ENCODE assay signal across 1 cellular context in the genomic region with DNA sequence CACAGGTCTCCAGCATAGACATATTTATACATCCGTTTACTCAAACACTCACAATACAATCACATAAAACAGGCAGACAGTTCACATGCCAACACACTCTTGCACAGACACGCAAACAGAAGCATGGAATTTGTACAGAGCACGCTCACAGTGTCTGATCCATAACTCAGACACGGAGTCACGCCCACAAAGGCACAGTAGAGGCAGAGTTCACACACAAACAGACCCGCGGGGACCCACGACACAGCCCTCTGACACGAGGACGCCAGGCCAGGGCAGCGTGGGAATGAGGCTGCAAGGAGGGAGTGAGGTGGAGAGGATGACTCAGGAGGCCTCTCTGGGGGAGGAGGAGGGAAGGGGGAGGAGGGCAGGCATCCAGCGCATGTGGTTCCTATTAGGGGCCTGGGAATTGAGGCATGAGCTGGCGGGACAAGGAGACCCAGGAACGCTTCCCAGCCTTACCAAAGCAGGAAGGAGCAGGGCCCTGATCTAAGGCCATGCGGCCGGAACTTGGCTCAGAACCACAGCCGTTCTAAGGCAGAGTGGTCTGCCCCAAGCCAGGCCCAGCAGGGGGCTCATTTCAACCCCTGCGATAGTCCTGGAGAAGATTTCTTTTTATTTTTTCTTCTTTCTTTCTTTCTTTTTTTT.
TF ChIP-seq lines count a peak whose summit lies in the region.

No MANE protein-coding gene starts in this region.

TF ChIP-seq in H1, 55 proteins besides CTCF, POLR2A, EP300 and RAD21 (continued from another document):
- no peak for TF ChIP-seq TAF7 (optimal IDR thresholded peaks at IDR 0.05; ENCODE audit: borderline replicate concordance, low read depth, low read length)
- TF ChIP-seq JUND (IDR thresholded peaks at IDR 0.05; ENCODE audit: low read length): no peak
- TF ChIP-seq SP4 (IDR thresholded peaks at IDR 0.05; ENCODE audit: low read length): no peak
- TF ChIP-seq, protein P1, sequence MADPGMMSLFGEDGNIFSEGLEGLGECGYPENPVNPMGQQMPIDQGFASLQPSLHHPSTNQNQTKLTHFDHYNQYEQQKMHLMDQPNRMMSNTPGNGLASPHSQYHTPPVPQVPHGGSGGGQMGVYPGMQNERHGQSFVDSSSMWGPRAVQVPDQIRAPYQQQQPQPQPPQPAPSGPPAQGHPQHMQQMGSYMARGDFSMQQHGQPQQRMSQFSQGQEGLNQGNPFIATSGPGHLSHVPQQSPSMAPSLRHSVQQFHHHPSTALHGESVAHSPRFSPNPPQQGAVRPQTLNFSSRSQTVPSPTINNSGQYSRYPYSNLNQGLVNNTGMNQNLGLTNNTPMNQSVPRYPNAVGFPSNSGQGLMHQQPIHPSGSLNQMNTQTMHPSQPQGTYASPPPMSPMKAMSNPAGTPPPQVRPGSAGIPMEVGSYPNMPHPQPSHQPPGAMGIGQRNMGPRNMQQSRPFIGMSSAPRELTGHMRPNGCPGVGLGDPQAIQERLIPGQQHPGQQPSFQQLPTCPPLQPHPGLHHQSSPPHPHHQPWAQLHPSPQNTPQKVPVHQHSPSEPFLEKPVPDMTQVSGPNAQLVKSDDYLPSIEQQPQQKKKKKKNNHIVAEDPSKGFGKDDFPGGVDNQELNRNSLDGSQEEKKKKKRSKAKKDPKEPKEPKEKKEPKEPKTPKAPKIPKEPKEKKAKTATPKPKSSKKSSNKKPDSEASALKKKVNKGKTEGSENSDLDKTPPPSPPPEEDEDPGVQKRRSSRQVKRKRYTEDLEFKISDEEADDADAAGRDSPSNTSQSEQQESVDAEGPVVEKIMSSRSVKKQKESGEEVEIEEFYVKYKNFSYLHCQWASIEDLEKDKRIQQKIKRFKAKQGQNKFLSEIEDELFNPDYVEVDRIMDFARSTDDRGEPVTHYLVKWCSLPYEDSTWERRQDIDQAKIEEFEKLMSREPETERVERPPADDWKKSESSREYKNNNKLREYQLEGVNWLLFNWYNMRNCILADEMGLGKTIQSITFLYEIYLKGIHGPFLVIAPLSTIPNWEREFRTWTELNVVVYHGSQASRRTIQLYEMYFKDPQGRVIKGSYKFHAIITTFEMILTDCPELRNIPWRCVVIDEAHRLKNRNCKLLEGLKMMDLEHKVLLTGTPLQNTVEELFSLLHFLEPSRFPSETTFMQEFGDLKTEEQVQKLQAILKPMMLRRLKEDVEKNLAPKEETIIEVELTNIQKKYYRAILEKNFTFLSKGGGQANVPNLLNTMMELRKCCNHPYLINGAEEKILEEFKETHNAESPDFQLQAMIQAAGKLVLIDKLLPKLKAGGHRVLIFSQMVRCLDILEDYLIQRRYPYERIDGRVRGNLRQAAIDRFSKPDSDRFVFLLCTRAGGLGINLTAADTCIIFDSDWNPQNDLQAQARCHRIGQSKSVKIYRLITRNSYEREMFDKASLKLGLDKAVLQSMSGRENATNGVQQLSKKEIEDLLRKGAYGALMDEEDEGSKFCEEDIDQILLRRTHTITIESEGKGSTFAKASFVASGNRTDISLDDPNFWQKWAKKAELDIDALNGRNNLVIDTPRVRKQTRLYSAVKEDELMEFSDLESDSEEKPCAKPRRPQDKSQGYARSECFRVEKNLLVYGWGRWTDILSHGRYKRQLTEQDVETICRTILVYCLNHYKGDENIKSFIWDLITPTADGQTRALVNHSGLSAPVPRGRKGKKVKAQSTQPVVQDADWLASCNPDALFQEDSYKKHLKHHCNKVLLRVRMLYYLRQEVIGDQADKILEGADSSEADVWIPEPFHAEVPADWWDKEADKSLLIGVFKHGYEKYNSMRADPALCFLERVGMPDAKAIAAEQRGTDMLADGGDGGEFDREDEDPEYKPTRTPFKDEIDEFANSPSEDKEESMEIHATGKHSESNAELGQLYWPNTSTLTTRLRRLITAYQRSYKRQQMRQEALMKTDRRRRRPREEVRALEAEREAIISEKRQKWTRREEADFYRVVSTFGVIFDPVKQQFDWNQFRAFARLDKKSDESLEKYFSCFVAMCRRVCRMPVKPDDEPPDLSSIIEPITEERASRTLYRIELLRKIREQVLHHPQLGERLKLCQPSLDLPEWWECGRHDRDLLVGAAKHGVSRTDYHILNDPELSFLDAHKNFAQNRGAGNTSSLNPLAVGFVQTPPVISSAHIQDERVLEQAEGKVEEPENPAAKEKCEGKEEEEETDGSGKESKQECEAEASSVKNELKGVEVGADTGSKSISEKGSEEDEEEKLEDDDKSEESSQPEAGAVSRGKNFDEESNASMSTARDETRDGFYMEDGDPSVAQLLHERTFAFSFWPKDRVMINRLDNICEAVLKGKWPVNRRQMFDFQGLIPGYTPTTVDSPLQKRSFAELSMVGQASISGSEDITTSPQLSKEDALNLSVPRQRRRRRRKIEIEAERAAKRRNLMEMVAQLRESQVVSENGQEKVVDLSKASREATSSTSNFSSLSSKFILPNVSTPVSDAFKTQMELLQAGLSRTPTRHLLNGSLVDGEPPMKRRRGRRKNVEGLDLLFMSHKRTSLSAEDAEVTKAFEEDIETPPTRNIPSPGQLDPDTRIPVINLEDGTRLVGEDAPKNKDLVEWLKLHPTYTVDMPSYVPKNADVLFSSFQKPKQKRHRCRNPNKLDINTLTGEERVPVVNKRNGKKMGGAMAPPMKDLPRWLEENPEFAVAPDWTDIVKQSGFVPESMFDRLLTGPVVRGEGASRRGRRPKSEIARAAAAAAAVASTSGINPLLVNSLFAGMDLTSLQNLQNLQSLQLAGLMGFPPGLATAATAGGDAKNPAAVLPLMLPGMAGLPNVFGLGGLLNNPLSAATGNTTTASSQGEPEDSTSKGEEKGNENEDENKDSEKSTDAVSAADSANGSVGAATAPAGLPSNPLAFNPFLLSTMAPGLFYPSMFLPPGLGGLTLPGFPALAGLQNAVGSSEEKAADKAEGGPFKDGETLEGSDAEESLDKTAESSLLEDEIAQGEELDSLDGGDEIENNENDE (IDR thresholded peaks at IDR 0.05; ENCODE audit: insufficient replicate concordance, low read length): no peak
- TF ChIP-seq CTBP2 (IDR thresholded peaks at IDR 0.05; ENCODE audit: borderline replicate concordance, insufficient read depth, insufficient read length, low read length): no peak
- TF ChIP-seq SIN3A (conservative IDR thresholded peaks at IDR 0.05 in 1 of 2, IDR thresholded peaks at IDR 0.05 in 1 of 2; ENCODE audit: low read depth in 1 of 2, low read length in 2 of 2): no peak
- peak; percentile 60 for TF ChIP-seq MAX (IDR thresholded peaks at IDR 0.05)
- TF ChIP-seq GTF2F1 (IDR thresholded peaks at IDR 0.05; ENCODE audit: borderline replicate concordance, low read depth, low read length): no peak
- no peak for TF ChIP-seq ZNF274 (IDR thresholded peaks at IDR 0.05; ENCODE audit: borderline replicate concordance, extremely low read depth, low read length)
- TF ChIP-seq ATF3 (IDR thresholded peaks at IDR 0.05; ENCODE audit: insufficient read depth, low read depth, low read length): no peak
- TF ChIP-seq E2F6 (IDR thresholded peaks at IDR 0.05): peak; percentile 31; the same call in 1 of the 2 replicates
- TF ChIP-seq CHD2 (IDR thresholded peaks at IDR 0.05; ENCODE audit: low read length): no peak
- TF ChIP-seq SAP30 (IDR thresholded peaks at IDR 0.05; ENCODE audit: insufficient read depth, insufficient replicate concordance, low read length): no peak
- no peak for TF ChIP-seq SIX5 (IDR thresholded peaks at IDR 0.05; ENCODE audit: low read depth, low read length)
- TF ChIP-seq CEBPB (IDR thresholded peaks at IDR 0.05; ENCODE audit: low read depth, low read length): no peak
- TF ChIP-seq CREB1 (IDR thresholded peaks at IDR 0.05): no peak
- TF ChIP-seq EGR1 (IDR thresholded peaks at IDR 0.05; ENCODE audit: borderline replicate concordance, low read depth, low read length): no peak
